Comparison of ENCODE assay signal across 13 cellular contexts in the genomic region with DNA sequence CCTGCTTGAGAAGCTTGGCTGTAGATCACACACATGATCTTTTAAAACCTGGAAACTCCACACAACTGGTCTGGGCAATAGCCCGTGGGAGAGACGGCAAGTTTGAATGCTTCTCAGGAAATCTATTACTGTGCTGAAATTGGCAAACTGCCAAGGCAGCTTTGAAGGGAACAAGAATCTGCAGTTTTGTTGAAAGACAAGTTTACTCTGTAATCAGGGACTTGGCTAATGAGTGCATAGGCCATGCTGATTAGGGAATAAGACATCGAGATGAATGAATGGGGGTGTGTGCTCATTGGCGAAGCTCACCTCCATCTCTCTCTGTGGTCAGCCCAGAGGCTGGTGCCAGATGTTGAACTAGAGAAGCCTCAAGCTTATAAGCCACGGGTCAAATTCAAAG.
DNase-seq lines count a peak whose midpoint lies in the region; ATAC-seq, FAIRE-seq and TF ChIP-seq lines count a peak whose summit lies in the region.
"Had no signal": no experiment of that assay in that cellular context is flagged by ENCODE, and none has a peak within 500 bp of the region (broad histone marks: within the 10 kb centered on the region; RNA-seq: fewer than 3 reads in every experiment).

No MANE protein-coding gene starts in this region.

- H3K18ac ChIP-seq in mesenchymal stem cell (ENCODE audit: low read depth in 1 of 2, low read length in 2 of 2), result no peak overlapping the region
- H3K18ac ChIP-seq in neuronal stem cell (ENCODE audit: low read length), result no peak overlapping the region

- no peak overlapping the region for H3K9ac ChIP-seq in K562 (ENCODE audit: insufficient read depth in 1 of 2, low read depth in 2 of 2, low read length in 2 of 2)
- no peak overlapping the region for H3K9ac ChIP-seq in mesenchymal stem cell (ENCODE audit: low read length)
- H3K9ac ChIP-seq in neuronal stem cell (ENCODE audit: low read depth, low read length, poor library complexity), result no peak overlapping the region

- intact Hi-C loops in Calu3 (cut with micrococcal nuclease; ENCODE audit: unreplicated experiment), result no loop called here
- intact Hi-C loops in K562 (cut with micrococcal nuclease), result no loop called here

- peak; percentile 48 for DNase-seq in Calu3
- DNase-seq in NCI-H2081 treated with DMSO at 0.1 percent for 48 hours (lab: John Stamatoyannopoulos, UW), result peak; percentile 22
- peak in 1 of 4 experiments; percentile 2 for DNase-seq in K562 (ENCODE audit: extremely low read depth in 1 of 4, low spot score in 3 of 4)
- DNase-seq in mesenchymal stem cell, result peak; percentile 32
- DNase-seq in neuronal stem cell (ENCODE audit: low spot score), result no peak
- no peak for DNase-seq in GOT3 (lab: John Stamatoyannopoulos, UW)
- no peak for DNase-seq in HPDE6-E6E7 (ENCODE audit: extremely low spot score)
- no peak for DNase-seq in CD1c-positive myeloid dendritic cell (ENCODE audit: extremely low spot score)
- DNase-seq: activated CD8-positive, alpha-beta memory T cell treated with anti-CD3 and anti-CD28 coated beads for 24 hours; EL; mesendoderm; PC-9; stimulated activated CD4-positive, alpha-beta T cell treated with anti-CD3 and anti-CD28 coated beads, Interleukin-2, amount 100 ng/mL, for 24 hours had no signal

- 0% methylated on average over 5 of the region's 5 CpGs for WGBS in K562 (ENCODE audit: insufficient coverage, low coverage, missing lambda C conversion rate)
- WGBS in mesenchymal stem cell, result 71% methylated on average over 5 of the region's 5 CpGs
- no CpG with 5 or more reads among the region's 5 CpGs for WGBS in neuronal stem cell (ENCODE audit: extremely low coverage in 2 of 2, insufficient read length in 2 of 2, insufficient replicate concordance in 1 of 2), 2 donors

- H4K20me1 ChIP-seq in K562 (replicated peaks; ENCODE audit: control insufficient read depth, insufficient read depth, low read length), result no peaks in the 10 kb centered on the region; the same call in 1 of the 2 replicates

- no peaks in the 10 kb centered on the region for H3K4me1 Mint-ChIP-seq in Calu3 (ENCODE audit: low read depth, unreplicated experiment)

- TF ChIP-seq POLR2A in K562 (conservative IDR thresholded peaks at IDR 0.05), result no peak

- H3K4me3 Mint-ChIP-seq in Calu3 (ENCODE audit: low read depth, unreplicated experiment), result no peak overlapping the region

- no peak overlapping the region for H2AK5ac ChIP-seq in mesenchymal stem cell (ENCODE audit: low read length, severe bottlenecking)
- H2AK5ac ChIP-seq in neuronal stem cell (ENCODE audit: low read depth, low read length), result no peak overlapping the region

- H3K27ac Mint-ChIP-seq in Calu3 (ENCODE audit: unreplicated experiment), result no peak overlapping the region

- no peak for TF ChIP-seq EP300 in K562 (IDR thresholded peaks at IDR 0.05; ENCODE audit: low read length)

- H3K79me2 ChIP-seq in K562 (ENCODE audit: control insufficient read depth, insufficient read depth, low read length), result no peaks in the 10 kb centered on the region

- H3K9me3 ChIP-seq in K562 (replicated peaks; ENCODE audit: control insufficient read depth, insufficient read depth, low read depth, low read length) (no peaks in the 10 kb centered on the region), mesenchymal stem cell (ENCODE audit: control insufficient read depth, low read length) (no peaks in the 10 kb centered on the region), neuronal stem cell (replicated peaks in 1 of 2; ENCODE audit: control insufficient read depth in 2 of 2, insufficient read depth in 1 of 2, low read depth in 1 of 2, low read length in 2 of 2) (no peaks in the 10 kb centered on the region)

- H3K27me3 ChIP-seq in K562 (ENCODE audit: control insufficient read depth in 2 of 2, insufficient read depth in 2 of 2, low read length in 2 of 2) (peaks cover 0 to 9% of the 10 kb centered on the region in 2 experiments; a peak in 2 of 5 replicates), mesenchymal stem cell (ENCODE audit: control insufficient read depth in 1 of 2, insufficient read depth in 1 of 2, low read length in 2 of 2) (no peaks in the 10 kb centered on the region), neuronal stem cell (ENCODE audit: control insufficient read depth in 3 of 3, insufficient read depth in 3 of 3, low read depth in 1 of 3, low read length in 3 of 3) (no peaks in the 10 kb centered on the region)

- no peak overlapping the region for H4K91ac ChIP-seq in mesenchymal stem cell (ENCODE audit: low read length)
- H4K91ac ChIP-seq in neuronal stem cell (ENCODE audit: low read depth, low read length, poor library complexity), result no peak overlapping the region

- H3K4me2 ChIP-seq in K562 (ENCODE audit: insufficient read depth, low read length) (no peak overlapping the region), mesenchymal stem cell (ENCODE audit: low read length, poor library complexity, severe bottlenecking) (no peak overlapping the region), neuronal stem cell (ENCODE audit: insufficient read depth, low read length, poor library complexity, severe bottlenecking) (no peak overlapping the region)
- H3K4me2 ChIP-seq: PC-9 had no signal

- no peaks in the 10 kb centered on the region for H3K36me3 Mint-ChIP-seq in Calu3 (ENCODE audit: insufficient read depth, unreplicated experiment)

- no peaks in the 10 kb centered on the region for H3K9me3 Mint-ChIP-seq in Calu3 (ENCODE audit: low read depth, unreplicated experiment)

- TF ChIP-seq CTCF in Calu3 (IDR thresholded peaks at IDR 0.05; ENCODE audit: unreplicated experiment), result no peak
- no peak for TF ChIP-seq CTCF in K562 (IDR thresholded peaks at IDR 0.05 in 2 of 3, conservative IDR thresholded peaks at IDR 0.05 in 1 of 3; ENCODE audit: insufficient read depth in 2 of 3, low read depth in 1 of 3, low read length in 3 of 3)

- no peaks in the 10 kb centered on the region for H3K36me3 ChIP-seq in K562 (ENCODE audit: control insufficient read depth, insufficient read depth, low read length)
- H3K36me3 ChIP-seq in mesenchymal stem cell (ENCODE audit: control insufficient read depth in 1 of 2, insufficient read depth in 2 of 2, low read depth in 1 of 2, low read length in 2 of 2), result no peaks in the 10 kb centered on the region
- H3K36me3 ChIP-seq in neuronal stem cell (replicated peaks in 1 of 2; ENCODE audit: control insufficient read depth in 2 of 2, insufficient read depth in 2 of 2, low read length in 2 of 2), result no peaks in the 10 kb centered on the region

- in situ Hi-C loops in K562 (cut with MboI), result no loop called here

- H3K4me1 ChIP-seq in K562 (replicated peaks in 1 of 2; ENCODE audit: control insufficient read depth in 2 of 2, insufficient read depth in 2 of 2, low read length in 2 of 2) (no peaks in the 10 kb centered on the region), mesenchymal stem cell (ENCODE audit: control insufficient read depth, insufficient read depth, low read depth, low read length) (peaks cover 22% of the 10 kb centered on the region), neuronal stem cell (ENCODE audit: control insufficient read depth in 2 of 2, insufficient read depth in 1 of 2, low read depth in 1 of 2, low read length in 2 of 2) (no peaks in the 10 kb centered on the region)

- H3K23ac ChIP-seq in mesenchymal stem cell (ENCODE audit: low read length in 2 of 2), result no peak overlapping the region
- H3K23ac ChIP-seq in neuronal stem cell (ENCODE audit: low read depth, low read length, poor library complexity), result no peak overlapping the region

- no peak overlapping the region for H3K14ac ChIP-seq in mesenchymal stem cell (ENCODE audit: low read length in 2 of 2)
- H3K14ac ChIP-seq in neuronal stem cell (ENCODE audit: low read length), result no peak overlapping the region

- no peak for FAIRE-seq in K562 (lab: Jason Lieb, UNC)

- H2BK120ac ChIP-seq in mesenchymal stem cell (ENCODE audit: low read depth, low read length), result no peak overlapping the region
- no peak overlapping the region for H2BK120ac ChIP-seq in neuronal stem cell (ENCODE audit: low read depth, low read length)

- no peaks in the 10 kb centered on the region for H3K9me1 ChIP-seq in K562 (ENCODE audit: control insufficient read depth, insufficient read depth, low read length)

- H2BK12ac ChIP-seq in mesenchymal stem cell (ENCODE audit: low read length in 2 of 2) (no peak overlapping the region), neuronal stem cell (ENCODE audit: low read length) (no peak overlapping the region)

- POLR2A ChIA-PET in K562 (lab: Yijun Ruan, JAX), result no interaction called here

- TF ChIP-seq RAD21 in K562 (CRISPR knock-in tag; conservative IDR thresholded peaks at IDR 0.05 in 1 of 2, IDR thresholded peaks at IDR 0.05 in 1 of 2), result no peak

- no peaks in the 10 kb centered on the region for H3K27me3 Mint-ChIP-seq in Calu3 (ENCODE audit: unreplicated experiment)

- H2BK5ac ChIP-seq in mesenchymal stem cell (ENCODE audit: low read depth, low read length, poor library complexity, severe bottlenecking) (no peak overlapping the region), neuronal stem cell (ENCODE audit: low read length) (no peak overlapping the region)

- H3K4me3 ChIP-seq in K562, result no peak overlapping the region
- no peak overlapping the region for H3K4me3 ChIP-seq in mesenchymal stem cell (ENCODE audit: insufficient read depth in 1 of 2, low read depth in 1 of 2, low read length in 2 of 2)
- H3K4me3 ChIP-seq in neuronal stem cell (ENCODE audit: low read length in 2 of 2), result no peak overlapping the region
- H3K4me3 ChIP-seq: PC-9 had no signal

- no peak for ATAC-seq in K562

- CTCF ChIA-PET in Calu3 (lab: Charles Lee) (interaction anchor here (0.6 to 0.7 kb wide), 3 partner anchors 45 to 359 kb away, joined by 3 to 4 read pairs (median 3); no protein-coding TSS in a partner anchor), K562 (lab: Yijun Ruan, JAX; ENCODE audit: low intra/inter-chr PET ratio) (no interaction called here)

- no TSS peak for BruUV-seq in Calu3 (replicated peaks; lab: Mats Ljungman, UMichigan)
- no TSS peak for BruUV-seq in K562 (replicated peaks; lab: Mats Ljungman, UMichigan)

- H2BK15ac ChIP-seq in mesenchymal stem cell (ENCODE audit: low read depth, poor library complexity, severe bottlenecking) (no peak overlapping the region), neuronal stem cell (ENCODE audit: low read length) (no peak overlapping the region)

- H4K8ac ChIP-seq in mesenchymal stem cell (ENCODE audit: low read length), result no peak overlapping the region
- H4K8ac ChIP-seq in neuronal stem cell (ENCODE audit: low read depth, low read length), result no peak overlapping the region

- H3K27ac ChIP-seq in K562 (ENCODE audit: extremely low read depth, low read depth, low read length), result no peak overlapping the region
- H3K27ac ChIP-seq in mesenchymal stem cell (ENCODE audit: low read length, poor library complexity, severe bottlenecking), result no peak overlapping the region
- no peak overlapping the region for H3K27ac ChIP-seq in neuronal stem cell (replicated peaks; ENCODE audit: low read length)
- H3K27ac ChIP-seq: PC-9 had no signal

- peaks cover 24% of the 10 kb centered on the region for H3K79me1 ChIP-seq in mesenchymal stem cell (replicated peaks; ENCODE audit: low read length, poor library complexity, severe bottlenecking)
- H3K79me1 ChIP-seq in neuronal stem cell (ENCODE audit: low read depth, low read length), result no peaks in the 10 kb centered on the region

- H2AFZ ChIP-seq in K562 (ENCODE audit: low read depth, low read length) (no peak overlapping the region), mesenchymal stem cell (ENCODE audit: low read depth, low read length) (no peak overlapping the region), neuronal stem cell (ENCODE audit: low read length) (no peak overlapping the region)
- H2AFZ ChIP-seq: PC-9 had no signal

- no peak overlapping the region for H3K4ac ChIP-seq in mesenchymal stem cell (ENCODE audit: low read depth in 1 of 2, low read length in 2 of 2)
- H3K4ac ChIP-seq in neuronal stem cell (ENCODE audit: low read length), result no peak overlapping the region

Comparison
In these comparisons a context has a peak if more than half of its experiments do, and no peak if none do; other contexts are left out.
1. DNase-seq: peak in Calu3 (single experiment), NCI-H2081 treated with DMSO at 0.1 percent for 48 hours (single experiment) and mesenchymal stem cell (single experiment); none in neuronal stem cell (single experiment), GOT3 (single experiment), HPDE6-E6E7 (single experiment) and CD1c-positive myeloid dendritic cell (single experiment).